Comparison of ENCODE assay signal across 2 cellular contexts in the genomic region with DNA sequence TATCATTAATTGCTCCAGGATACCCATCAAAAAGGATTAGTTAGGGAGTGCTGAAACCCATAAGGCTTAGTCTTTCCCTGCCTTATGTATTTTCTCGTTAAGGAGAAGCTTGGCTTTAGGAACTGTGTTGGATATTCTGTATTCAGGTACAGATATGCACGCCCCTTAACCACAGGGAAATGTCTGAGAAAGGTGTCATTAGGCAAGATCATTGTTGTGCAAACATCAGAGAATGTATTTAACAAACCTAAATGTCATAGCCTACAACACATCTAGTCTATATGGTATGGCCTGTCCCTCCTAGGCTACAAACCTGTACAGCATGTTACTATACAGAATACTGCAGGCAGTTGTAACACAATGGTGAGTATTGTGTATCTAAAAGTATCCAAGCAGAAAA. TPM values are rescaled to one million over a fixed set of nuclear protein-coding genes. Genes with fewer than 3 reads are reported as not detected.
"Had no signal": no experiment of that assay in that cellular context is flagged by ENCODE, and none has a peak within 500 bp of the region (broad histone marks: within the 10 kb centered on the region; RNA-seq: fewer than 3 reads in every experiment).

No MANE protein-coding gene starts in this region.

RNA-seq across cellular contexts. Expression of a gene that starts 10.1 kb away (rescaled TPM):
- total RNA-seq: left lobe of liver had no signal
- polyA plus RNA-seq: keratinocyte had no signal
